In the genomic region with DNA sequence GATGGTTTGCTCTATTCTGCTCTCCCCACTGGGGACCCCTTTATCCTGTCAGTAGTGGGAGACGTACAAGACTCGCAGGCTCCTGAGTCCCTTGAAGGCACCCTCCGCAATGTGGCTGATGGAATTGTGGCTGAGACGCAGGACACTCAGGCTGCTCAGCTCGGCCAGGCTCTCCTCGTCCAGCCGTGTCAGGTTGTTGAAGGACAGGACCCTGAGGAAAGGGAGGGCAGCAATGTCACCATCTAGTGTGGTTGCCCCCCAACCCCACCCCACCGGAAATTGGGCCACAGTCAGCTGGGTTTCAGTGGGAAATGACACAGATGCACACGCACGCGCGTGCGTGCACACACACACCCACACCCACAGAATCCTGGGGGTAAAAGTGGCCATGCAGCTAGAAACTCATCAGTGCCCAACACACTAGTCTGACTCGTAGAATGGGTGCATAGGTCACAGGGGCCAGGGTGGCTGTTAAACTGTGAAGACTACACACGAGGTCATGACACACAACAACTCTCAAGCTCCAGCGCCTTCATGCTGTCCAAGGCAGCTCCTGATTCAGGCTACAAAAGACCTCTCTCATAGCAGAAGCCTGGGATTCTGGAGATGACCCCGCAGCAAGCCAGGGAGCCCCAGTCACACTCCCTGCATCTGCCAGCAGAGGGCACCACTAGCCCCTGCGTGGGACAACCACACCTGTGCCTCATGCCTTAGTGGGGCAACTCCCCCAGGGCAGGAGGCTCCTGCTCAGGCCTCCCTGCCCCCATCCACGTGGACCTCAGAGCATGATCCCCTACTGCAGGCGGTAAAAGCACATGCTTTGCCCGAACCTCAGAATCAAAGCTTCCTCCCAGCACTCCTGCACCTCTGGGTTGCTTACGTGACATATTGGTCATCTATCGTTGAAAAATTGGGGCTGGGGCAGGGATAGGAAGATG, we compare ENCODE assay signal across 8 cellular contexts.
DNase-seq lines count a peak whose midpoint lies in the region; TF ChIP-seq lines count a peak whose summit lies in the region.

No MANE protein-coding gene starts in this region.

- no peak for TF ChIP-seq POLR2A in testis (IDR thresholded peaks at IDR 0.05)

- H3K4me3 ChIP-seq in NT2/D1 (ENCODE audit: insufficient read length, low read depth) = no peak overlapping the region
- no peak overlapping the region for H3K4me3 ChIP-seq in fibroblast of the aortic adventitia (ENCODE audit: low read depth, low read length)
- no peak overlapping the region for H3K4me3 ChIP-seq in testis

- TF ChIP-seq CTCF in fibroblast of the aortic adventitia (IDR thresholded peaks at IDR 0.05; ENCODE audit: insufficient read depth, low read length) (peak; percentile 93), testis (IDR thresholded peaks at IDR 0.05) (peak; percentile 57 to 83 (median 69))

- H3K4me1 ChIP-seq in NT2/D1 (ENCODE audit: insufficient read depth, insufficient read length) = peaks cover 17% of the 10 kb centered on the region
- peaks cover 7% of the 10 kb centered on the region for H3K4me1 ChIP-seq in testis

- no peak overlapping the region for H3K27ac ChIP-seq in testis

- H3K9ac ChIP-seq in NT2/D1 (ENCODE audit: insufficient read length, low read depth) = no peak overlapping the region

- H3K36me3 ChIP-seq in NT2/D1 (ENCODE audit: insufficient read depth, insufficient read length, low read length) = peaks cover 82% of the 10 kb centered on the region
- no peaks in the 10 kb centered on the region for H3K36me3 ChIP-seq in testis (ENCODE audit: low read depth, missing control alignments)

- DNase-seq in NCI-H2029 (lab: John Stamatoyannopoulos, UW) (peak; percentile 15), NCI-H2029 treated with DMSO at 0.1 percent for 48 hours (lab: John Stamatoyannopoulos, UW) (no peak), HCEC 1CT (peak; percentile 27), NT2/D1 (ENCODE audit: low read depth, low spot score) (peak; percentile 40), fibroblast of the aortic adventitia (ENCODE audit: low read depth) (peak; percentile 60), nucleus accumbens (lab: John Stamatoyannopoulos, UW) (peak in 49 of 56 donors; percentile 17 to 85 (median 52)), testis (peak; percentile 80)
- DNase-seq in activated T-cell treated with anti-CD3 and anti-CD28 coated beads, Interleukin-2, amount 50 U/mL, for 48 hours = peak; percentile 87 to 89

- intact Hi-C loops in testis (cut with DNase I; ENCODE audit: low total_unique reads) = loop anchor here (10.0 kb wide), 1 partner anchor 407 kb away; no protein-coding TSS in a partner anchor

- 68 to 69% methylated on average over 20 to 23 of the region's 23 CpGs for WGBS in testis, 2 donors

- peaks cover 5% of the 10 kb centered on the region; the same call in 1 of the 2 replicates for H3K9me3 ChIP-seq in NT2/D1 (ENCODE audit: insufficient read depth, low read length)
- no peaks in the 10 kb centered on the region for H3K9me3 ChIP-seq in testis

- H3K27me3 ChIP-seq in NT2/D1 (ENCODE audit: insufficient read depth, insufficient read length) = no peaks in the 10 kb centered on the region
- no peaks in the 10 kb centered on the region for H3K27me3 ChIP-seq in testis
